Comparison of ENCODE assay signal across 8 cellular contexts in the genomic region with DNA sequence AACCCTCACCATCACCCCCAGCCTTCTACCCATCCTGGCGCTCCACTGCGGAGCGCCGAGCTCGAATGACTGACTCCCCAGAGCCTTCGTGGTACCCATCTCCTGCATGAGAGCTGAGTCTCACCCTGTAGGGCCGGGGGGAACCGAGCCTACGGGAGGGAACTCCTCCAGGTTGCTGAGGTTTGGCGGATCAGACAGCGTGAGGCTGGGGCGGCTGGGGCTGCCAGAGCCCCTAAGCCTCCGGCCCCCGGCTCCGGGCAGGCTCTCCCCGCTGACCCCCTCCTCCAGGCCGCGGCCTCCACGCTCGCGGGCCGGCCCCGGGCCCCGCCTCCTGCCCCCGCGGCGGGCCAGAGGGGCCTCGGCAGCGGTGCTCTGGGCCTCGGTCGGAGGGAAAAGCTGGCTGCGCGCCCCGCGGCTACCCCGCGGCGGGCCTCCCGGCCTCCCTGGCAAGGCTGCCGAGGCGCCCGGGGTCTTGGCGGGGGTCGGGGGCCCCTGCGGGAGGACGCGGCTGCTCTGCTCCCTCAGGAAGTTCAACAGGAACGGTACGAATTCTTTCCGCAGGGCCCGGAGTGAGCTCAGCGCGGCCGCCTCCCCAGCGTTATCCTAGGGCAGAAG. TPM values are rescaled to one million over a fixed set of nuclear protein-coding genes. Genes with fewer than 3 reads are reported as not detected.
A peak's percentile ranks its signal among the peaks of the same experiment; 100 is the strongest.
DNase-seq lines count a peak whose midpoint lies in the region; ATAC-seq and TF ChIP-seq lines count a peak whose summit lies in the region.

No MANE protein-coding gene starts in this region.

- H3K36me3 Mint-ChIP-seq in T-helper 2 cell treated with Interferon-gamma antibody and Interleukin-4, amounts not matched to agents 5 μg/mL and 100 μg/mL, for 36 hours (ENCODE audit: low read depth): peaks cover 21% of the 10 kb centered on the region
- H3K36me3 Mint-ChIP-seq in naive B cell: peaks cover 0 to 19% of the 10 kb centered on the region in 2 donors

- no peak for TF ChIP-seq CTCF in epithelial cell of esophagus (IDR thresholded peaks at IDR 0.05; ENCODE audit: insufficient read depth, low read depth, low read length, missing control alignments)

- ATAC-seq in HG02973 (IDR thresholded peaks at IDR 0.05; ENCODE audit: unreplicated experiment) (peak; percentile 21), naive B cell (ENCODE audit: low read depth in 2 of 2) (peak in 1 of 2 donors; percentile 4)

- DNase-seq in activated T-cell treated with anti-CD3 and anti-CD28 coated beads for 1 hour (ENCODE audit: low read depth) (peak; percentile 8), epithelial cell of esophagus (ENCODE audit: low read depth) (no peak), naive B cell (no peak), NK-92 (lab: John Stamatoyannopoulos, UW; ENCODE audit: unreplicated experiment) (no peak), NCI-H226 (no peak)
- no peak for DNase-seq in activated T-cell treated with anti-CD3 and anti-CD28 coated beads, Interleukin-2, amount 50 U/mL, for 1 hour
- DNase-seq in T-helper 2 cell treated with Interferon-gamma antibody and Interleukin-4, amounts not matched to agents 5 μg/mL and 100 μg/mL, for 36 hours (ENCODE audit: low spot score): peak; percentile 13

- H3K27ac Mint-ChIP-seq in T-helper 2 cell treated with Interferon-gamma antibody and Interleukin-4, amounts not matched to agents 5 μg/mL and 100 μg/mL, for 36 hours: peak overlapping the region; percentile 39
- H3K27ac Mint-ChIP-seq in naive B cell: peak overlapping the region in 4 of 6 donors; percentile 65 to 88 (median 70)

- H3K27me3 Mint-ChIP-seq in T-helper 2 cell treated with Interferon-gamma antibody and Interleukin-4, amounts not matched to agents 5 μg/mL and 100 μg/mL, for 36 hours (ENCODE audit: low read depth): no peaks in the 10 kb centered on the region
- no peaks in the 10 kb centered on the region for H3K27me3 Mint-ChIP-seq in naive B cell

- H3K9me3 Mint-ChIP-seq in T-helper 2 cell treated with Interferon-gamma antibody and Interleukin-4, amounts not matched to agents 5 μg/mL and 100 μg/mL, for 36 hours: no peaks in the 10 kb centered on the region
- H3K9me3 Mint-ChIP-seq in naive B cell: no peaks in the 10 kb centered on the region

- peaks cover 8% of the 10 kb centered on the region for H3K4me1 Mint-ChIP-seq in T-helper 2 cell treated with Interferon-gamma antibody and Interleukin-4, amounts not matched to agents 5 μg/mL and 100 μg/mL, for 36 hours (ENCODE audit: low read depth)
- peaks cover 7 to 30% (median 11%) of the 10 kb centered on the region in 3 donors for H3K4me1 Mint-ChIP-seq in naive B cell

- peak overlapping the region; percentile 83 for H3K4me3 Mint-ChIP-seq in T-helper 2 cell treated with Interferon-gamma antibody and Interleukin-4, amounts not matched to agents 5 μg/mL and 100 μg/mL, for 36 hours
- peak overlapping the region; percentile 70 to 92 (median 80) for H3K4me3 Mint-ChIP-seq in naive B cell

- peak overlapping the region; percentile 71 for H3K4me3 ChIP-seq in epithelial cell of esophagus (ENCODE audit: low read length)

RNA-seq across cellular contexts. Expression of a gene that starts 0.6 kb away (rescaled TPM):
- 10 to 100 TPM in 1 of 6 donors, 1 to 10 TPM in 5; 4.2 to 11.0 (median 6.2) TPM for polyA plus RNA-seq in naive B cell (ENCODE audit: low read depth in 6 of 6)

Comparison
In these comparisons a context has a peak if more than half of its experiments do, and no peak if none do; other contexts are left out.
1. DNase-seq: peak in activated T-cell treated with anti-CD3 and anti-CD28 coated beads for 1 hour (single experiment) and T-helper 2 cell treated with Interferon-gamma antibody and Interleukin-4, amounts not matched to agents 5 μg/mL and 100 μg/mL, for 36 hours (single experiment); none in activated T-cell treated with anti-CD3 and anti-CD28 coated beads, Interleukin-2, amount 50 U/mL, for 1 hour (single experiment), epithelial cell of esophagus (single experiment), naive B cell (single experiment), NK-92 (single experiment) and NCI-H226 (single experiment).